ENCODE assay signal across 26 cellular contexts in genomic region chr13:79346300-79346914, GRCh38. TPM values are rescaled to one million over a fixed set of nuclear protein-coding genes. Genes with fewer than 3 reads are reported as not detected.
DNase-seq lines count a peak whose midpoint lies in the region; ATAC-seq, FAIRE-seq and TF ChIP-seq lines count a peak whose summit lies in the region.
"Had no signal": no experiment of that assay in that cellular context is flagged by ENCODE, and none has a peak within 500 bp of the region (broad histone marks: within the 10 kb centered on the region; RNA-seq: fewer than 3 reads in every experiment).

No MANE protein-coding gene starts in this region.

- DNase-seq in activated CD8-positive, alpha-beta T cell treated with anti-CD3 and anti-CD28 coated beads for 36 hours: peak; percentile 12
- DNase-seq in activated CD8-positive, alpha-beta T cell treated with anti-CD3 and anti-CD28 coated beads, Interleukin-2, amount 10 ng/mL, durations not matched to agents 7 days and 5 days: no peak
- DNase-seq in T-helper 17 cell (no peak), astrocyte of the hippocampus (ENCODE audit: low read depth, low spot score) (peak; percentile 46), frontal cortex (ENCODE audit: low spot score in 2 of 2) (no peak)
- DNase-seq in stimulated activated effector memory CD8-positive, alpha-beta T cell treated with anti-CD3 and anti-CD28 coated beads, Interleukin-12 subunit alpha, Interleukin-12 subunit beta, amount 100 ng/mL, for 72 hours (ENCODE audit: low spot score in 2 of 2): no peak
- DNase-seq: activated CD4-positive, alpha-beta T cell treated with anti-CD3 and anti-CD28 coated beads for 1 hour; amniotic stem cell; CD4-positive, alpha-beta memory T cell; HCEC 1CT; hypothalamus; NCI-H1417 treated with DMSO at 0.1 percent for 48 hours; NCI-H2029 treated with DMSO at 0.1 percent for 48 hours; NCI-H524 treated with DMSO at 0.1 percent for 48 hours; OCI-M1; pancreas; stimulated activated naive CD4-positive, alpha-beta T cell treated with Interleukin-2 at 50 U/mL for 16 hours; uterus had no signal

- H3K9me3 Mint-ChIP-seq in activated CD8-positive, alpha-beta T cell treated with anti-CD3 and anti-CD28 coated beads for 36 hours: no peaks in the 10 kb centered on the region
- no peaks in the 10 kb centered on the region for H3K9me3 Mint-ChIP-seq in activated CD8-positive, alpha-beta T cell treated with anti-CD3 and anti-CD28 coated beads, Interleukin-2, amount 10 ng/mL, durations not matched to agents 7 days and 5 days (ENCODE audit: insufficient read depth)
- no peaks in the 10 kb centered on the region for H3K9me3 Mint-ChIP-seq in stimulated activated effector memory CD8-positive, alpha-beta T cell treated with anti-CD3 and anti-CD28 coated beads, Interleukin-12 subunit alpha, Interleukin-12 subunit beta, amount 100 ng/mL, for 72 hours
- H3K9me3 Mint-ChIP-seq: CD4-positive, alpha-beta memory T cell; neural crest cell had no signal

- no peak for TF ChIP-seq CTCF in activated CD8-positive, alpha-beta T cell treated with anti-CD3 and anti-CD28 coated beads for 36 hours (IDR thresholded peaks at IDR 0.05)

- H3K36me3 Mint-ChIP-seq in activated CD8-positive, alpha-beta T cell treated with anti-CD3 and anti-CD28 coated beads for 36 hours (ENCODE audit: low read depth): peaks cover 26% of the 10 kb centered on the region
- peaks cover 44% of the 10 kb centered on the region for H3K36me3 Mint-ChIP-seq in activated CD8-positive, alpha-beta T cell treated with anti-CD3 and anti-CD28 coated beads, Interleukin-2, amount 10 ng/mL, durations not matched to agents 7 days and 5 days (ENCODE audit: low read depth)
- H3K36me3 Mint-ChIP-seq in T-helper 17 cell (ENCODE audit: low read depth): peaks cover 3% of the 10 kb centered on the region
- H3K36me3 Mint-ChIP-seq in stimulated activated effector memory CD8-positive, alpha-beta T cell treated with anti-CD3 and anti-CD28 coated beads, Interleukin-12 subunit alpha, Interleukin-12 subunit beta, amount 100 ng/mL, for 72 hours: peaks cover 86% of the 10 kb centered on the region

- peak overlapping the region; percentile 36 for H3K27ac Mint-ChIP-seq in activated CD8-positive, alpha-beta T cell treated with anti-CD3 and anti-CD28 coated beads for 36 hours
- H3K27ac Mint-ChIP-seq in activated CD8-positive, alpha-beta T cell treated with anti-CD3 and anti-CD28 coated beads, Interleukin-2, amount 10 ng/mL, durations not matched to agents 7 days and 5 days: no peak overlapping the region
- peak overlapping the region; percentile 45 for H3K27ac Mint-ChIP-seq in T-helper 17 cell
- peak overlapping the region; percentile 54 for H3K27ac Mint-ChIP-seq in stimulated activated effector memory CD8-positive, alpha-beta T cell treated with anti-CD3 and anti-CD28 coated beads, Interleukin-12 subunit alpha, Interleukin-12 subunit beta, amount 100 ng/mL, for 72 hours

- ATAC-seq in activated CD8-positive, alpha-beta T cell treated with anti-CD3 and anti-CD28 coated beads for 36 hours: peak; percentile 34
- no peak for ATAC-seq in activated CD8-positive, alpha-beta T cell treated with anti-CD3 and anti-CD28 coated beads, Interleukin-2, amount 10 ng/mL, durations not matched to agents 7 days and 5 days
- no peak for ATAC-seq in T-helper 17 cell
- ATAC-seq in stimulated activated effector memory CD8-positive, alpha-beta T cell treated with anti-CD3 and anti-CD28 coated beads, Interleukin-12 subunit alpha, Interleukin-12 subunit beta, amount 100 ng/mL, for 72 hours: no peak
- ATAC-seq in GM19463 (IDR thresholded peaks at IDR 0.05; ENCODE audit: unreplicated experiment): no peak
- no peak for ATAC-seq in GM18858 (IDR thresholded peaks at IDR 0.05; ENCODE audit: unreplicated experiment)
- ATAC-seq: pancreas, SK-N-SH treated with all-trans-retinoic acid at 6 μM for 48 hours had no signal

- H3K4me1 Mint-ChIP-seq in activated CD8-positive, alpha-beta T cell treated with anti-CD3 and anti-CD28 coated beads for 36 hours (ENCODE audit: low read depth): peaks cover 24% of the 10 kb centered on the region
- peaks cover 18% of the 10 kb centered on the region for H3K4me1 Mint-ChIP-seq in activated CD8-positive, alpha-beta T cell treated with anti-CD3 and anti-CD28 coated beads, Interleukin-2, amount 10 ng/mL, durations not matched to agents 7 days and 5 days (ENCODE audit: low read depth)
- no peaks in the 10 kb centered on the region for H3K4me1 Mint-ChIP-seq in T-helper 17 cell
- peaks cover 14% of the 10 kb centered on the region for H3K4me1 Mint-ChIP-seq in stimulated activated effector memory CD8-positive, alpha-beta T cell treated with anti-CD3 and anti-CD28 coated beads, Interleukin-12 subunit alpha, Interleukin-12 subunit beta, amount 100 ng/mL, for 72 hours
- H3K4me1 Mint-ChIP-seq: neural crest cell had no signal

- H3K4me3 Mint-ChIP-seq in activated CD8-positive, alpha-beta T cell treated with anti-CD3 and anti-CD28 coated beads for 36 hours: no peak overlapping the region
- H3K4me3 Mint-ChIP-seq in activated CD8-positive, alpha-beta T cell treated with anti-CD3 and anti-CD28 coated beads, Interleukin-2, amount 10 ng/mL, durations not matched to agents 7 days and 5 days: no peak overlapping the region
- no peak overlapping the region for H3K4me3 Mint-ChIP-seq in T-helper 17 cell
- H3K4me3 Mint-ChIP-seq in stimulated activated effector memory CD8-positive, alpha-beta T cell treated with anti-CD3 and anti-CD28 coated beads, Interleukin-12 subunit alpha, Interleukin-12 subunit beta, amount 100 ng/mL, for 72 hours: no peak overlapping the region
- H3K4me3 Mint-ChIP-seq: CD4-positive, alpha-beta memory T cell; neural crest cell had no signal

- CTCF ChIA-PET in activated CD8-positive, alpha-beta T cell treated with anti-CD3 and anti-CD28 coated beads for 36 hours (lab: Charles Lee): no interaction called here
- CTCF ChIA-PET in activated CD8-positive, alpha-beta T cell treated with anti-CD3 and anti-CD28 coated beads, Interleukin-2, amount 10 ng/mL, durations not matched to agents 7 days and 5 days (lab: Charles Lee): interaction anchor here (1.4 kb wide), 1 partner anchor 45 kb away, joined by 3 read pairs; no protein-coding TSS in a partner anchor

- no peak for FAIRE-seq in frontal cortex (lab: Jason Lieb, UNC)
- FAIRE-seq: A204.1, bronchial epithelial cell, colon, pancreas had no signal

- intact Hi-C loops in activated CD8-positive, alpha-beta T cell treated with anti-CD3 and anti-CD28 coated beads for 36 hours (cut with micrococcal nuclease): no loop called here

- no peaks in the 10 kb centered on the region for H3K27me3 Mint-ChIP-seq in activated CD8-positive, alpha-beta T cell treated with anti-CD3 and anti-CD28 coated beads for 36 hours
- no peaks in the 10 kb centered on the region for H3K27me3 Mint-ChIP-seq in activated CD8-positive, alpha-beta T cell treated with anti-CD3 and anti-CD28 coated beads, Interleukin-2, amount 10 ng/mL, durations not matched to agents 7 days and 5 days (ENCODE audit: low read depth)
- no peaks in the 10 kb centered on the region for H3K27me3 Mint-ChIP-seq in T-helper 17 cell
- H3K27me3 Mint-ChIP-seq: CD4-positive, alpha-beta memory T cell had no signal

- POLR2A ChIA-PET in activated CD8-positive, alpha-beta T cell treated with anti-CD3 and anti-CD28 coated beads for 36 hours (lab: Charles Lee): no interaction called here
- POLR2A ChIA-PET in activated CD8-positive, alpha-beta T cell treated with anti-CD3 and anti-CD28 coated beads, Interleukin-2, amount 10 ng/mL, durations not matched to agents 7 days and 5 days (lab: Charles Lee): no interaction called here

- no peaks in the 10 kb centered on the region for H3K9me3 ChIP-seq in T-helper 17 cell (ENCODE audit: control insufficient read depth, low read length, poor library complexity, severe bottlenecking)
- H3K9me3 ChIP-seq: pancreas, thoracic aorta, uterus had no signal

RNA-seq across cellular contexts. Expression of gene RBM26, which starts 59.6 kb away (rescaled TPM):
- total RNA-seq in activated CD8-positive, alpha-beta T cell treated with anti-CD3 and anti-CD28 coated beads for 36 hours: 10 to 100 TPM; 57.6 to 61.1 TPM
- total RNA-seq in activated CD8-positive, alpha-beta T cell treated with anti-CD3 and anti-CD28 coated beads, Interleukin-2, amount 10 ng/mL, durations not matched to agents 7 days and 5 days: 10 to 100 TPM; 50.6 to 52.0 TPM
- total RNA-seq in T-helper 17 cell: 10 to 100 TPM; 61.8 to 64.6 TPM
- 55.8 TPM for total RNA-seq in frontal cortex

Comparison
In these comparisons a context has a peak if more than half of its experiments do, and no peak if none do; other contexts are left out.
1. DNase-seq: peak in activated CD8-positive, alpha-beta T cell treated with anti-CD3 and anti-CD28 coated beads for 36 hours (single experiment) and astrocyte of the hippocampus (single experiment); none in activated CD8-positive, alpha-beta T cell treated with anti-CD3 and anti-CD28 coated beads, Interleukin-2, amount 10 ng/mL, durations not matched to agents 7 days and 5 days (single experiment), T-helper 17 cell (0 of 3), stimulated activated effector memory CD8-positive, alpha-beta T cell treated with anti-CD3 and anti-CD28 coated beads, Interleukin-12 subunit alpha, Interleukin-12 subunit beta, amount 100 ng/mL, for 72 hours (0 of 2) and frontal cortex (0 of 2).